19 cellular contexts compared by ENCODE assay signal in the genomic region with DNA sequence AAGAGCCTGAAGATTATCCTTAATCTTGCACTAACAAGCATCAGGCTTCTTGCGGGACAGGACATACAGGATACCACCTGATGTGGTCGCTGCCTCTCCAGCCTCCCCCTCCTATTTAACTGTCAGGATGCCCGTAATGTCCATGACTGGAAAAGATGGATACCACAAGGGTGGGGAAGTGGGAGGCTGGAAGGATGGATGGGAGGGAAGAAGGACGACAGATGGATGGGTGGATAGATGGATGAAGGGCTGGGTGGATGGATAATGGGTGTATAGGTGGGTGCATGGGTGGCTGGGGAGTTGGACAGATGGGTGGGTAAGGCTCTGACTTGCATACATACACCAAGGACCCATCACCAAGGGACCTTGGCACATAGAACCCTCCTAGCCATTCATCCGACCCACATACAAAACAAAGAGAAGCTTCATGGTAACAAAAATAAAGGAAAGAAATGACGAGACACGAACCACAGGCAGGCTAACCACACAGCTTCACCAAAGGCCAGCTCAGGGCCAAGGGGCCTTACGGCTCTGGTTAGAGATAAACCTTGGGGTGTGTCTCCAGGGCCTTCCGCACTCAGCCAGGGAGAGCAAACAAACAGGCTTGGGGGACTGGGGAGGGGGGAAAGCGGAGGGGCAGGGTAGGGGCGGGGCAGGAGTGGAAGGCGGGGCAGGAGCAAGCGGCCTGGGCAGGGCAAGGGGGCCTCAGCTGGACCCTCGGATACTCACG.
"Had no signal": no experiment of that assay in that cellular context is flagged by ENCODE, and none has a peak within 500 bp of the region (broad histone marks: within the 10 kb centered on the region; RNA-seq: fewer than 3 reads in every experiment).

No MANE protein-coding gene starts in this region.

- H3K4me3 ChIP-seq: adrenal gland, dorsolateral prefrontal cortex, pancreas had no signal

- DNase-seq: activated B cell treated with CpG ODN at 0.5 μM for 24 hours; activated CD4-positive, alpha-beta T cell treated with anti-CD3 and anti-CD28 coated beads, Interleukin-2, amount 10 ng/mL, durations not matched to agents 24 days and 14 days; activated CD8-positive, alpha-beta memory T cell treated with anti-CD3 and anti-CD28 coated beads, Interleukin-2, amount 50 U/mL, for 4 hours; activated CD8-positive, alpha-beta T cell treated with anti-CD3 and anti-CD28 coated beads, Interleukin-2, amount 10 ng/mL, durations not matched to agents 7 days and 5 days; activated effector memory CD4-positive, alpha-beta T cell treated with anti-CD3 and anti-CD28 coated beads, Interleukin-2, amount 50 U/mL, for 16 hours; activated T-cell treated with anti-CD3 and anti-CD28 coated beads, Interleukin-2, amount 50 U/mL, for 48 hours; adrenal gland; dorsolateral prefrontal cortex; kidney glomerular epithelial cell; midbrain; naive B cell; pancreas; stimulated activated CD4-positive, alpha-beta T cell treated with anti-CD3 and anti-CD28 coated beads, Interleukin-2, amount 100 ng/mL, for 48 hours; stimulated activated naive B cell treated with anti-CD40 and anti-IgM and Interleukin-4, amounts not matched to agents 10 μg/mL and 1 μg/mL and 100 μg/mL, for 72 hours; T-helper 1 cell; T1000; trophoblast cell had no signal

- H3K27ac Mint-ChIP-seq: activated B cell treated with CpG ODN at 0.5 μM for 24 hours; activated CD4-positive, alpha-beta T cell treated with anti-CD3 and anti-CD28 coated beads, Interleukin-2, amount 10 ng/mL, durations not matched to agents 24 days and 14 days; activated CD8-positive, alpha-beta T cell treated with anti-CD3 and anti-CD28 coated beads, Interleukin-2, amount 10 ng/mL, durations not matched to agents 7 days and 5 days; activated naive CD4-positive, alpha-beta T cell treated with anti-CD3 and anti-CD28 coated beads, Interleukin-2, amount 50 U/mL, for 24 hours; stimulated activated naive B cell treated with anti-CD40 and anti-IgM and Interleukin-4, amounts not matched to agents 10 μg/mL and 1 μg/mL and 100 μg/mL, for 72 hours had no signal

- H3K36me3 Mint-ChIP-seq: activated naive CD4-positive, alpha-beta T cell treated with anti-CD3 and anti-CD28 coated beads, Interleukin-2, amount 50 U/mL, for 24 hours; naive B cell; stimulated activated naive B cell treated with anti-CD40 and anti-IgM and Interleukin-4, amounts not matched to agents 10 μg/mL and 1 μg/mL and 100 μg/mL, for 72 hours had no signal

- ATAC-seq: activated CD8-positive, alpha-beta T cell treated with anti-CD3 and anti-CD28 coated beads, Interleukin-2, amount 10 ng/mL, durations not matched to agents 7 days and 5 days; esophagus mucosa; stimulated activated naive B cell treated with anti-CD40 and anti-IgM and Interleukin-4, amounts not matched to agents 10 μg/mL and 1 μg/mL and 100 μg/mL, for 72 hours had no signal

- H3K4me3 Mint-ChIP-seq: activated B cell treated with CpG ODN at 0.5 μM for 24 hours; activated CD4-positive, alpha-beta T cell treated with anti-CD3 and anti-CD28 coated beads, Interleukin-2, amount 10 ng/mL, durations not matched to agents 24 days and 14 days; activated CD8-positive, alpha-beta T cell treated with anti-CD3 and anti-CD28 coated beads, Interleukin-2, amount 10 ng/mL, durations not matched to agents 7 days and 5 days; activated naive CD4-positive, alpha-beta T cell treated with anti-CD3 and anti-CD28 coated beads, Interleukin-2, amount 50 U/mL, for 24 hours; naive B cell; stimulated activated naive B cell treated with anti-CD40 and anti-IgM and Interleukin-4, amounts not matched to agents 10 μg/mL and 1 μg/mL and 100 μg/mL, for 72 hours had no signal

- H3K4me1 ChIP-seq: adrenal gland, pancreas had no signal

- H3K4me1 Mint-ChIP-seq: activated B cell treated with CpG ODN at 0.5 μM for 24 hours; activated CD4-positive, alpha-beta T cell treated with anti-CD3 and anti-CD28 coated beads, Interleukin-2, amount 10 ng/mL, durations not matched to agents 24 days and 14 days; activated naive CD4-positive, alpha-beta T cell treated with anti-CD3 and anti-CD28 coated beads, Interleukin-2, amount 50 U/mL, for 24 hours; naive B cell; stimulated activated naive B cell treated with anti-CD40 and anti-IgM and Interleukin-4, amounts not matched to agents 10 μg/mL and 1 μg/mL and 100 μg/mL, for 72 hours had no signal

- H3K9me3 ChIP-seq: adrenal gland, pancreas had no signal

- H3K27me3 Mint-ChIP-seq: activated B cell treated with CpG ODN at 0.5 μM for 24 hours; activated CD4-positive, alpha-beta T cell treated with anti-CD3 and anti-CD28 coated beads, Interleukin-2, amount 10 ng/mL, durations not matched to agents 24 days and 14 days; activated naive CD4-positive, alpha-beta T cell treated with anti-CD3 and anti-CD28 coated beads, Interleukin-2, amount 50 U/mL, for 24 hours; naive B cell had no signal

- H3K27ac ChIP-seq: adrenal gland, dorsolateral prefrontal cortex, pancreas had no signal

- H3K27me3 ChIP-seq: adrenal gland, dorsolateral prefrontal cortex, pancreas had no signal

- FAIRE-seq: pancreas had no signal

- H3K9me3 Mint-ChIP-seq: activated B cell treated with CpG ODN at 0.5 μM for 24 hours; activated CD4-positive, alpha-beta T cell treated with anti-CD3 and anti-CD28 coated beads, Interleukin-2, amount 10 ng/mL, durations not matched to agents 24 days and 14 days; activated naive CD4-positive, alpha-beta T cell treated with anti-CD3 and anti-CD28 coated beads, Interleukin-2, amount 50 U/mL, for 24 hours; stimulated activated naive B cell treated with anti-CD40 and anti-IgM and Interleukin-4, amounts not matched to agents 10 μg/mL and 1 μg/mL and 100 μg/mL, for 72 hours had no signal
